18 cellular contexts compared by ENCODE assay signal in the genomic region with DNA sequence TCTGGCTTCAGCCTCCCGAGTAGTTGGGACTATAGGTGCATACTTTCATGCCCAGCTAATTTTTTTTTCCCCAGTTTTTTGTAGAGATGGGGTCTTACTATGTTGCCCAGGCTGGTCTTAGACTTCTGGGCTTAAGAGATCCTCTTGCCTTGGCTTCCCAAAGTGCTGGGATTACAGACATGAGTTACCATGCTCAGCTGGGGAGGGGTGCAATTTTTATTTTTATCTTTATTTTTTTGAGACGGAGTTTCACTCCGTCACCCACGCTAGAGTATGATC. TPM values are rescaled to one million over a fixed set of nuclear protein-coding genes. Genes with fewer than 3 reads are reported as not detected.
DNase-seq lines count a peak whose midpoint lies in the region; ATAC-seq and TF ChIP-seq lines count a peak whose summit lies in the region.
"Had no signal": no experiment of that assay in that cellular context is flagged by ENCODE, and none has a peak within 500 bp of the region (broad histone marks: within the 10 kb centered on the region; RNA-seq: fewer than 3 reads in every experiment).

No MANE protein-coding gene starts in this region.

- no peaks in the 10 kb centered on the region for H3F3A ChIP-seq in MM.1S (ENCODE audit: insufficient read depth, low read length)

- RAD21 ChIA-PET in HCT116 (lab: Charles Lee; ENCODE audit: low non-redundant PET in 1 of 2, low total read pairs in 2 of 2, uncharacterized antibody in 2 of 2, unreplicated experiment in 2 of 2), result no interaction called here

- H3K4me3 Mint-ChIP-seq in activated B cell treated with CpG ODN at 0.5 μM for 24 hours, result peak overlapping the region; percentile 77
- no peak overlapping the region for H3K4me3 Mint-ChIP-seq in activated CD4-positive, alpha-beta T cell treated with anti-CD3 and anti-CD28 coated beads, Interleukin-2, amount 10 ng/mL, durations not matched to agents 24 days and 14 days
- H3K4me3 Mint-ChIP-seq: activated T-helper 17 cell treated with anti-CD3 and anti-CD28 coated beads, Interleukin-2, amount 50 U/mL, for 72 hours; dendritic cell treated with granulocyte-macrophage colony-stimulating factor and Interleukin-4, amounts not matched to agents 40 ng/mL and 50 ng/mL, for 4 days; GM23338; mesothelial cell of epicardium; neural progenitor cell had no signal

- POLR2A ChIA-PET in HCT116 (lab: Charles Lee), result no interaction called here
- POLR2A ChIA-PET in activated B cell treated with CpG ODN at 0.5 μM for 24 hours (lab: Charles Lee), result interaction anchor here (0.6 to 2.2 kb wide), 6 partner anchors 10 to 230 kb away, joined by 3 to 13 read pairs (median 6); partner anchors contain the start of gene POLDIP3

- peaks cover 58% of the 10 kb centered on the region for H3K4me1 Mint-ChIP-seq in activated B cell treated with CpG ODN at 0.5 μM for 24 hours
- H3K4me1 Mint-ChIP-seq in activated CD4-positive, alpha-beta T cell treated with anti-CD3 and anti-CD28 coated beads, Interleukin-2, amount 10 ng/mL, durations not matched to agents 24 days and 14 days, result no peaks in the 10 kb centered on the region
- H3K4me1 Mint-ChIP-seq: activated T-helper 17 cell treated with anti-CD3 and anti-CD28 coated beads, Interleukin-2, amount 50 U/mL, for 72 hours had no signal

- H3K36me3 Mint-ChIP-seq in activated B cell treated with CpG ODN at 0.5 μM for 24 hours (ENCODE audit: low read depth), result no peaks in the 10 kb centered on the region
- H3K36me3 Mint-ChIP-seq in activated CD4-positive, alpha-beta T cell treated with anti-CD3 and anti-CD28 coated beads, Interleukin-2, amount 10 ng/mL, durations not matched to agents 24 days and 14 days (ENCODE audit: low read depth), result no peaks in the 10 kb centered on the region
- H3K36me3 Mint-ChIP-seq: mesothelial cell of epicardium, neural progenitor cell, type B pancreatic cell had no signal

- H2AFZ ChIP-seq in HCT116 (ENCODE audit: low read depth, low read length, poor library complexity, severe bottlenecking) (no peak overlapping the region), MM.1S (ENCODE audit: low read length) (no peak overlapping the region)
- H2AFZ ChIP-seq: neural progenitor cell had no signal

- DNase-seq in HCT116 (ENCODE audit: low read depth, low spot score), result no peak
- no peak for DNase-seq in activated B cell treated with CpG ODN at 0.5 μM for 24 hours
- no peak for DNase-seq in thoracic aorta (ENCODE audit: low spot score)
- no peak for DNase-seq in activated CD4-positive, alpha-beta T cell treated with anti-CD3 and anti-CD28 coated beads, Interleukin-2, amount 10 ng/mL, durations not matched to agents 24 days and 14 days
- DNase-seq in activated CD4-positive, alpha-beta T cell treated with anti-CD3 and anti-CD28 coated beads, Interleukin-2, amount 50 U/mL, for 48 hours, result no peak
- DNase-seq in MM.1S, result no peak
- DNase-seq: GDM1; stimulated activated naive CD4-positive, alpha-beta T cell had no signal

- no peak overlapping the region for H3K4me3 ChIP-seq in HCT116 (replicated peaks in 1 of 2; ENCODE audit: low read depth in 1 of 2, low read length in 2 of 2)
- H3K4me3 ChIP-seq in mucosa of stomach (ENCODE audit: low read length), result peak overlapping the region; percentile 31
- peak overlapping the region; percentile 39 for H3K4me3 ChIP-seq in thoracic aorta
- no peak overlapping the region for H3K4me3 ChIP-seq in MM.1S (ENCODE audit: low read length)
- H3K4me3 ChIP-seq: GM23338, neural progenitor cell, SK-N-MC had no signal

- H3K9ac ChIP-seq in HCT116 (ENCODE audit: low read length) (no peak overlapping the region), mucosa of stomach (ENCODE audit: low read length) (peak overlapping the region; percentile 18), MM.1S (ENCODE audit: low read length) (no peak overlapping the region)
- H3K9ac ChIP-seq: neural progenitor cell had no signal

- intact Hi-C loops in HCT116 (cut with micrococcal nuclease) (no loop called here), activated B cell treated with CpG ODN at 0.5 μM for 24 hours (cut with micrococcal nuclease) (loop anchor here (10.0 kb wide), 2 partner anchors 46 to 344 kb away; partner anchors contain the start of genes A4GALT and BIK)
- intact Hi-C loops in activated CD4-positive, alpha-beta T cell treated with anti-CD3 and anti-CD28 coated beads, Interleukin-2, amount 10 ng/mL, durations not matched to agents 24 days and 14 days (cut with micrococcal nuclease), result no loop called here

- no peak overlapping the region for H3K27ac ChIP-seq in HCT116 (ENCODE audit: low read depth, low read length)
- H3K27ac ChIP-seq in thoracic aorta, result no peak overlapping the region
- H3K27ac ChIP-seq in MM.1S (ENCODE audit: low read length), result no peak overlapping the region
- H3K27ac ChIP-seq: neural progenitor cell, SK-N-MC had no signal

- no peaks in the 10 kb centered on the region for H3K9me2 ChIP-seq in HCT116 (ENCODE audit: insufficient read depth)
- H3K9me2 ChIP-seq in MM.1S (replicated peaks; ENCODE audit: insufficient read depth, low read length), result no peaks in the 10 kb centered on the region

- no peak for TF ChIP-seq POLR2A in HCT116 (IDR thresholded peaks at IDR 0.05; ENCODE audit: borderline replicate concordance, extremely low read depth, insufficient read depth, insufficient read length)

- no TSS peak for BruUV-seq in HCT116 (replicated peaks; lab: Mats Ljungman, UMichigan)

- no peaks in the 10 kb centered on the region for H3K9me3 ChIP-seq in HCT116 (ENCODE audit: control insufficient read depth in 1 of 2, insufficient read depth in 1 of 2, low read depth in 1 of 2, low read length in 2 of 2)
- H3K9me3 ChIP-seq in mucosa of stomach (ENCODE audit: control insufficient read depth, low read length), result no peaks in the 10 kb centered on the region
- no peaks in the 10 kb centered on the region for H3K9me3 ChIP-seq in thoracic aorta
- H3K9me3 ChIP-seq in MM.1S (replicated peaks; ENCODE audit: insufficient read depth, low read length), result no peaks in the 10 kb centered on the region

- H3K4me2 ChIP-seq in HCT116 (ENCODE audit: low read length), result peak overlapping the region; percentile 36; the same call in 1 of the 2 replicates
- no peak overlapping the region for H3K4me2 ChIP-seq in MM.1S (ENCODE audit: low read depth, low read length)
- H3K4me2 ChIP-seq: GM23338 had no signal

- no peaks in the 10 kb centered on the region for H3K27me3 Mint-ChIP-seq in activated B cell treated with CpG ODN at 0.5 μM for 24 hours
- H3K27me3 Mint-ChIP-seq in activated CD4-positive, alpha-beta T cell treated with anti-CD3 and anti-CD28 coated beads, Interleukin-2, amount 10 ng/mL, durations not matched to agents 24 days and 14 days, result no peaks in the 10 kb centered on the region
- H3K27me3 Mint-ChIP-seq: type B pancreatic cell had no signal

- no peak for TF ChIP-seq CTCF in HCT116 (IDR thresholded peaks at IDR 0.05 in 2 of 3, conservative IDR thresholded peaks at IDR 0.05 in 1 of 3; ENCODE audit: borderline replicate concordance in 1 of 3, insufficient read depth in 1 of 3, low read depth in 2 of 3, low read length in 2 of 3)
- TF ChIP-seq CTCF in activated B cell treated with CpG ODN at 0.5 μM for 24 hours (IDR thresholded peaks at IDR 0.05), result no peak
- TF ChIP-seq CTCF in thoracic aorta (IDR thresholded peaks at IDR 0.05), result no peak
- no peak for TF ChIP-seq CTCF in MM.1S (IDR thresholded peaks at IDR 0.05; ENCODE audit: low read length)

- H3K4me1 ChIP-seq in HCT116 (ENCODE audit: control insufficient read depth in 1 of 2, insufficient read depth in 2 of 2, low read length in 2 of 2) (peaks cover 13 to 18% of the 10 kb centered on the region in 2 experiments), mucosa of stomach (ENCODE audit: control insufficient read depth, insufficient read depth, low read length) (peaks cover 30% of the 10 kb centered on the region), thoracic aorta (ENCODE audit: control insufficient read depth in 1 of 2, low read depth in 2 of 2) (peaks cover 4 to 14% of the 10 kb centered on the region in 2 donors), MM.1S (ENCODE audit: low read length) (no peaks in the 10 kb centered on the region)

- H3K27me3 ChIP-seq in HCT116 (ENCODE audit: insufficient read depth, low read length), result no peaks in the 10 kb centered on the region
- H3K27me3 ChIP-seq in mucosa of stomach (ENCODE audit: control insufficient read depth, insufficient read depth, low read length), result peaks cover 2% of the 10 kb centered on the region
- no peaks in the 10 kb centered on the region for H3K27me3 ChIP-seq in thoracic aorta (replicated peaks; ENCODE audit: insufficient read depth)
- H3K27me3 ChIP-seq in MM.1S (replicated peaks; ENCODE audit: insufficient read depth, low read length), result peaks cover 18% of the 10 kb centered on the region
- H3K27me3 ChIP-seq: brain microvascular endothelial cell, neural progenitor cell had no signal

- CTCF ChIA-PET in HCT116 (lab: Charles Lee) (no interaction called here), activated B cell treated with CpG ODN at 0.5 μM for 24 hours (lab: Charles Lee) (no interaction called here)

- H3K36me3 ChIP-seq in HCT116 (ENCODE audit: control insufficient read depth in 1 of 2, insufficient read depth in 2 of 2, low read length in 2 of 2) (no peaks in the 10 kb centered on the region), mucosa of stomach (ENCODE audit: control insufficient read depth, insufficient read depth, low read length) (no peaks in the 10 kb centered on the region), thoracic aorta (no peaks in the 10 kb centered on the region), MM.1S (replicated peaks; ENCODE audit: insufficient read depth, low read length) (no peaks in the 10 kb centered on the region)
- H3K36me3 ChIP-seq: brain microvascular endothelial cell, neural progenitor cell had no signal

- ATAC-seq in HCT116 (no peak), activated B cell treated with CpG ODN at 0.5 μM for 24 hours (ENCODE audit: low read depth) (no peak), thoracic aorta (ENCODE audit: insufficient number of reproducible peaks, low FRiP score, low read depth) (no peak), HG02571 (IDR thresholded peaks at IDR 0.05; ENCODE audit: unreplicated experiment) (no peak)
- ATAC-seq: activated T-helper 17 cell treated with anti-CD3 and anti-CD28 coated beads, Interleukin-2, amount 50 U/mL, for 72 hours; GM23338 had no signal

- H4K20me1 ChIP-seq in HCT116 (ENCODE audit: insufficient read depth) (no peaks in the 10 kb centered on the region), MM.1S (ENCODE audit: insufficient read depth, low read length) (no peaks in the 10 kb centered on the region)

- H3K27ac Mint-ChIP-seq in activated B cell treated with CpG ODN at 0.5 μM for 24 hours, result peak overlapping the region; percentile 41
- no peak overlapping the region for H3K27ac Mint-ChIP-seq in activated CD4-positive, alpha-beta T cell treated with anti-CD3 and anti-CD28 coated beads, Interleukin-2, amount 10 ng/mL, durations not matched to agents 24 days and 14 days
- H3K27ac Mint-ChIP-seq: activated T-helper 17 cell treated with anti-CD3 and anti-CD28 coated beads, Interleukin-2, amount 50 U/mL, for 72 hours; GM23338; type B pancreatic cell had no signal

- TF ChIP-seq RAD21 in HCT116 (IDR thresholded peaks at IDR 0.05; ENCODE audit: low read depth), result no peak

- H3K9me3 Mint-ChIP-seq in activated B cell treated with CpG ODN at 0.5 μM for 24 hours, result no peaks in the 10 kb centered on the region
- H3K9me3 Mint-ChIP-seq in activated CD4-positive, alpha-beta T cell treated with anti-CD3 and anti-CD28 coated beads, Interleukin-2, amount 10 ng/mL, durations not matched to agents 24 days and 14 days, result no peaks in the 10 kb centered on the region
- H3K9me3 Mint-ChIP-seq: activated T-helper 17 cell treated with anti-CD3 and anti-CD28 coated beads, Interleukin-2, amount 50 U/mL, for 72 hours; dendritic cell treated with granulocyte-macrophage colony-stimulating factor and Interleukin-4, amounts not matched to agents 40 ng/mL and 50 ng/mL, for 4 days; GM23338; mesothelial cell of epicardium; neural progenitor cell; type B pancreatic cell had no signal

- no peaks in the 10 kb centered on the region for H3K79me2 ChIP-seq in HCT116 (ENCODE audit: insufficient read depth, low read length)
- no peaks in the 10 kb centered on the region for H3K79me2 ChIP-seq in MM.1S (ENCODE audit: low read length)

RNA-seq across cellular contexts. Expression of gene A4GALT, which starts 49.7 kb away (rescaled TPM):
- total RNA-seq in HCT116 (2021; ENCODE audit: unreplicated experiment) (16.0 TPM), activated B cell treated with CpG ODN at 0.5 μM for 24 hours (16.9 and 18.4 TPM in 2 replicates), thoracic aorta (10 to 100 TPM; 68.4 to 77.3 TPM)
- polyA plus RNA-seq in HCT116 (2012), result 14.2 and 14.3 TPM in 2 replicates
- total RNA-seq in activated CD4-positive, alpha-beta T cell treated with anti-CD3 and anti-CD28 coated beads, Interleukin-2, amount 10 ng/mL, durations not matched to agents 24 days and 14 days, result not detected in 2 replicates

Comparison
In these comparisons a context has a peak if more than half of its experiments do, and no peak if none do; other contexts are left out.
1. H3K4me3 ChIP-seq: peak in mucosa of stomach (single experiment) and thoracic aorta (single experiment); none in HCT116 (0 of 2) and MM.1S (single experiment).
2. RNA of gene A4GALT, which starts 49.7 kb away (total RNA-seq): 68.4 to 77.3 TPM in thoracic aorta, 16.9 to 18.4 TPM in activated B cell treated with CpG ODN at 0.5 μM for 24 hours and 16.0 TPM in HCT116 (single experiment); not detected in activated CD4-positive, alpha-beta T cell treated with anti-CD3 and anti-CD28 coated beads, Interleukin-2, amount 10 ng/mL, durations not matched to agents 24 days and 14 days; every median in the first group is over 10 times any median in the second.